ENCODE assay signal across 33 cellular contexts in genomic region chr10:52805414-52806285, GRCh38. TPM values are rescaled to one million over a fixed set of nuclear protein-coding genes. Genes with fewer than 3 reads are reported as not detected.
"Had no signal": no experiment of that assay in that cellular context is flagged by ENCODE, and none has a peak within 500 bp of the region (broad histone marks: within the 10 kb centered on the region; RNA-seq: fewer than 3 reads in every experiment).

No MANE protein-coding gene starts in this region.

- H3K27ac Mint-ChIP-seq: activated CD8-positive, alpha-beta memory T cell treated with anti-CD3 and anti-CD28 coated beads, Interleukin-2, amount 10 ng/mL, durations not matched to agents 7 days and 5 days; activated naive CD4-positive, alpha-beta T cell treated with anti-CD3 and anti-CD28 coated beads, Interleukin-2, amount 50 U/mL, for 72 hours; activated naive CD8-positive, alpha-beta T cell treated with anti-CD3 and anti-CD28 coated beads, Interleukin-2, amount 50 U/mL, for 24 hours; activated T-cell treated with anti-CD3 and anti-CD28 coated beads, Interleukin-2, amount 50 U/mL, for 24 hours; T-helper 17 cell had no signal

- H3K36me3 Mint-ChIP-seq: activated CD8-positive, alpha-beta memory T cell treated with anti-CD3 and anti-CD28 coated beads, Interleukin-2, amount 10 ng/mL, durations not matched to agents 7 days and 5 days; IgD-negative memory B cell had no signal

- H3K27me3 ChIP-seq: ascending aorta, body of pancreas, Peyer's patch, SJCRH30 had no signal

- H3K27me3 Mint-ChIP-seq: activated CD8-positive, alpha-beta memory T cell treated with anti-CD3 and anti-CD28 coated beads, Interleukin-2, amount 10 ng/mL, durations not matched to agents 7 days and 5 days; activated naive CD8-positive, alpha-beta T cell treated with anti-CD3 and anti-CD28 coated beads, Interleukin-2, amount 50 U/mL, for 24 hours; activated T-cell treated with anti-CD3 and anti-CD28 coated beads, Interleukin-2, amount 50 U/mL, for 24 hours; central memory CD8-positive, alpha-beta T cell; IgD-negative memory B cell; T-helper 17 cell had no signal

- H3K36me3 ChIP-seq: ascending aorta, MG63, Peyer's patch, SJCRH30, WERI-Rb-1 had no signal

- H3K4me2 ChIP-seq: KMS-11 had no signal

- H3K4me1 ChIP-seq: ascending aorta, body of pancreas, Peyer's patch, SJCRH30 had no signal

- H3K4me3 Mint-ChIP-seq: activated CD8-positive, alpha-beta memory T cell treated with anti-CD3 and anti-CD28 coated beads, Interleukin-2, amount 10 ng/mL, durations not matched to agents 7 days and 5 days; activated naive CD8-positive, alpha-beta T cell treated with anti-CD3 and anti-CD28 coated beads, Interleukin-2, amount 50 U/mL, for 24 hours; activated T-cell treated with anti-CD3 and anti-CD28 coated beads, Interleukin-2, amount 50 U/mL, for 24 hours; central memory CD8-positive, alpha-beta T cell; IgD-negative memory B cell; T-helper 17 cell had no signal

- DNase-seq: activated CD4-positive, alpha-beta T cell treated with anti-CD3 and anti-CD28 coated beads for 48 hours; activated CD4-positive, alpha-beta T cell treated with anti-CD3 and anti-CD28 coated beads, Interleukin-2, amount 50 U/mL, for 48 hours; activated CD8-positive, alpha-beta memory T cell treated with anti-CD3 and anti-CD28 coated beads, Interleukin-2, amount 10 ng/mL, durations not matched to agents 7 days and 5 days; activated effector memory CD4-positive, alpha-beta T cell treated with anti-CD3 and anti-CD28 coated beads, Interleukin-2, amount 50 U/mL, for 16 hours; activated naive CD4-positive, alpha-beta T cell treated with Interleukin-2 at 50 U/mL for 16 hours; activated naive CD8-positive, alpha-beta T cell treated with anti-CD3 and anti-CD28 coated beads, Interleukin-2, amount 50 U/mL, for 24 hours; activated T-cell treated with anti-CD3 and anti-CD28 coated beads, Interleukin-2, amount 50 U/mL, for 24 hours; amniotic stem cell; body of pancreas; MG63; MV-4-11; NCI-H1092 treated with DMSO at 0.1 percent for 48 hours; NCI-H1417 treated with DMSO at 0.1 percent for 48 hours; NCI-H1694; NCI-H2029; NCI-H345; NCI-H510A; NCI-H526 treated with DMSO at 0.1 percent for 48 hours; NK-92 treated with Interleukin-12 subunit alpha and Interleukin-12 subunit beta, amount 100 ng/mL, for 24 hours; OCI-M1; Peyer's patch; Right ventricle myocardium superior; SJCRH30; T-helper 17 cell; T-helper 9 cell; WERI-Rb-1 had no signal

- H3K4me1 Mint-ChIP-seq: activated CD8-positive, alpha-beta memory T cell treated with anti-CD3 and anti-CD28 coated beads, Interleukin-2, amount 10 ng/mL, durations not matched to agents 7 days and 5 days; activated naive CD8-positive, alpha-beta T cell treated with anti-CD3 and anti-CD28 coated beads, Interleukin-2, amount 50 U/mL, for 24 hours; central memory CD8-positive, alpha-beta T cell; T-helper 17 cell had no signal

- H3K4me3 ChIP-seq: ascending aorta, body of pancreas, MG63, Peyer's patch, SJCRH30 had no signal

- H3K27ac ChIP-seq: ascending aorta, body of pancreas, KMS-11, Peyer's patch, RWPE1, SJCRH30, WERI-Rb-1 had no signal

- ATAC-seq: activated CD4-positive, CD25-positive, alpha-beta regulatory T cell treated with anti-CD3 and anti-CD28 coated beads, Interleukin-2, amount 50 U/mL, for 24 hours; activated CD8-positive, alpha-beta memory T cell treated with anti-CD3 and anti-CD28 coated beads, Interleukin-2, amount 10 ng/mL, durations not matched to agents 7 days and 5 days; activated naive CD4-positive, alpha-beta T cell treated with anti-CD3 and anti-CD28 coated beads, Interleukin-2, amount 50 U/mL, for 72 hours; activated naive CD8-positive, alpha-beta T cell treated with anti-CD3 and anti-CD28 coated beads, Interleukin-2, amount 50 U/mL, for 24 hours; body of pancreas; T-helper 17 cell had no signal

RNA-seq across cellular contexts. Expression of gene MBL2, which starts 33.1 kb away (rescaled TPM):
- total RNA-seq: activated CD8-positive, alpha-beta memory T cell treated with anti-CD3 and anti-CD28 coated beads, Interleukin-2, amount 10 ng/mL, durations not matched to agents 7 days and 5 days; activated naive CD4-positive, alpha-beta T cell treated with anti-CD3 and anti-CD28 coated beads, Interleukin-2, amount 50 U/mL, for 72 hours; ascending aorta; body of pancreas; Peyer's patch; Right ventricle myocardium superior; SJCRH30; T-helper 17 cell had no signal
- polyA plus RNA-seq: IgD-negative memory B cell had no signal
